8 cellular contexts compared by ENCODE assay signal in genomic region chr10:84845628-84846261, GRCh38.
DNase-seq lines count a peak whose midpoint lies in the region; ATAC-seq and TF ChIP-seq lines count a peak whose summit lies in the region.

No MANE protein-coding gene starts in this region.

- DNase-seq in NCI-H1436 (lab: John Stamatoyannopoulos, UW) = peak; percentile 75
- no peak for DNase-seq in NCI-H1436 treated with DMSO at 0.1 percent for 48 hours (lab: John Stamatoyannopoulos, UW)
- DNase-seq in SW480 (ENCODE audit: low spot score) = peak; percentile 53
- peak; percentile 58 for DNase-seq in neural progenitor cell (ENCODE audit: low spot score)
- no peak for DNase-seq in CD8-positive, alpha-beta memory T cell
- no peak for DNase-seq in central memory CD4-positive, alpha-beta T cell

- peaks cover 4% of the 10 kb centered on the region for H3K27me3 Mint-ChIP-seq in neural progenitor cell (ENCODE audit: insufficient read depth, low read depth)
- peaks cover 0 to 4% of the 10 kb centered on the region in 2 donors for H3K27me3 Mint-ChIP-seq in CD8-positive, alpha-beta memory T cell

- peak; percentile 61 for TF ChIP-seq CTCF in neural progenitor cell (IDR thresholded peaks at IDR 0.05)

- no peaks in the 10 kb centered on the region for H4K20me1 ChIP-seq in neural progenitor cell (ENCODE audit: low read depth)

- H3K4me3 Mint-ChIP-seq in neural progenitor cell = no peak overlapping the region
- H3K4me3 Mint-ChIP-seq in CD8-positive, alpha-beta memory T cell = no peak overlapping the region

- CTCF ChIA-PET in CD8-positive, alpha-beta memory T cell (lab: Charles Lee) = no interaction called here

- peaks cover 11% of the 10 kb centered on the region for H3F3A ChIP-seq in neural progenitor cell (ENCODE audit: low read depth)

- H3K4me2 ChIP-seq in neural progenitor cell = no peak overlapping the region

- no peak overlapping the region for H3K27ac Mint-ChIP-seq in neural progenitor cell
- H3K27ac Mint-ChIP-seq in CD8-positive, alpha-beta memory T cell = no peak overlapping the region

- H3K79me2 ChIP-seq in neural progenitor cell (ENCODE audit: low read depth) = no peaks in the 10 kb centered on the region

- no peaks in the 10 kb centered on the region for H3K9me3 Mint-ChIP-seq in neural progenitor cell
- H3K9me3 Mint-ChIP-seq in CD8-positive, alpha-beta memory T cell = peaks cover 0 to 1% (median 0%) of the 10 kb centered on the region in 5 donors

- no peak overlapping the region for H3K27ac ChIP-seq in neural progenitor cell
- H3K27ac ChIP-seq in CD8-positive, alpha-beta memory T cell (ENCODE audit: low read depth, low read length) = no peak overlapping the region

- H3K9me3 ChIP-seq in neural progenitor cell (ENCODE audit: low read depth) = no peaks in the 10 kb centered on the region
- H3K9me3 ChIP-seq in CD8-positive, alpha-beta memory T cell (ENCODE audit: low read length) = no peaks in the 10 kb centered on the region

- H3K9ac ChIP-seq in neural progenitor cell = no peak overlapping the region

- ATAC-seq in HG03442 (IDR thresholded peaks at IDR 0.05; ENCODE audit: unreplicated experiment) (peak; percentile 59), HG03097 (IDR thresholded peaks at IDR 0.05; ENCODE audit: low FRiP score, unreplicated experiment) (no peak)

- H3K4me1 Mint-ChIP-seq in neural progenitor cell = peaks cover 36% of the 10 kb centered on the region
- no peaks in the 10 kb centered on the region for H3K4me1 Mint-ChIP-seq in CD8-positive, alpha-beta memory T cell

- H3K4me1 ChIP-seq in neural progenitor cell = peaks cover 16% of the 10 kb centered on the region
- no peaks in the 10 kb centered on the region for H3K4me1 ChIP-seq in CD8-positive, alpha-beta memory T cell (ENCODE audit: insufficient read depth, low read length)

- H2AFZ ChIP-seq in neural progenitor cell (replicated peaks) = no peak overlapping the region

- no peaks in the 10 kb centered on the region for H3K36me3 Mint-ChIP-seq in neural progenitor cell
- no peaks in the 10 kb centered on the region for H3K36me3 Mint-ChIP-seq in CD8-positive, alpha-beta memory T cell

- no peak overlapping the region for H3K4me3 ChIP-seq in neural progenitor cell
- H3K4me3 ChIP-seq in CD8-positive, alpha-beta memory T cell (ENCODE audit: low read length) = no peak overlapping the region

- POLR2A ChIA-PET in CD8-positive, alpha-beta memory T cell (lab: Charles Lee) = no interaction called here

- H3K27me3 ChIP-seq in neural progenitor cell = no peaks in the 10 kb centered on the region
- no peaks in the 10 kb centered on the region for H3K27me3 ChIP-seq in CD8-positive, alpha-beta memory T cell (ENCODE audit: insufficient read depth, low read length, poor library complexity, severe bottlenecking)

- no peaks in the 10 kb centered on the region for H3K36me3 ChIP-seq in neural progenitor cell
- H3K36me3 ChIP-seq in CD8-positive, alpha-beta memory T cell (ENCODE audit: insufficient read depth, low read length) = no peaks in the 10 kb centered on the region

Comparison
In these comparisons a context has a peak if more than half of its experiments do, and no peak if none do; other contexts are left out.
1. DNase-seq: peak in NCI-H1436 (single experiment), SW480 (single experiment) and neural progenitor cell (single experiment); none in NCI-H1436 treated with DMSO at 0.1 percent for 48 hours (single experiment), CD8-positive, alpha-beta memory T cell (0 of 5) and central memory CD4-positive, alpha-beta T cell (single experiment).